ENCODE assay signal across 1 cellular context in genomic region chrX:77426811-77427210, GRCh38.
TF ChIP-seq lines count a peak whose summit lies in the region.

No MANE protein-coding gene starts in this region.

TF ChIP-seq in A549, 52 proteins besides CTCF, POLR2A, EP300 and RAD21:
- no peak for TF ChIP-seq KDM5A (IDR thresholded peaks at IDR 0.05)
- 0 out of 2 replicates have a peak, but pooled peaks have one; percentile 10 for TF ChIP-seq FOSL2 (IDR thresholded peaks at IDR 0.05)
- TF ChIP-seq FOSL2 (CRISPR knock-in tag; IDR thresholded peaks at IDR 0.05): no peak
TF ChIP-seq in A549: peak in this region for 1.
